Comparison of ENCODE assay signal across 9 cellular contexts in the genomic region with DNA sequence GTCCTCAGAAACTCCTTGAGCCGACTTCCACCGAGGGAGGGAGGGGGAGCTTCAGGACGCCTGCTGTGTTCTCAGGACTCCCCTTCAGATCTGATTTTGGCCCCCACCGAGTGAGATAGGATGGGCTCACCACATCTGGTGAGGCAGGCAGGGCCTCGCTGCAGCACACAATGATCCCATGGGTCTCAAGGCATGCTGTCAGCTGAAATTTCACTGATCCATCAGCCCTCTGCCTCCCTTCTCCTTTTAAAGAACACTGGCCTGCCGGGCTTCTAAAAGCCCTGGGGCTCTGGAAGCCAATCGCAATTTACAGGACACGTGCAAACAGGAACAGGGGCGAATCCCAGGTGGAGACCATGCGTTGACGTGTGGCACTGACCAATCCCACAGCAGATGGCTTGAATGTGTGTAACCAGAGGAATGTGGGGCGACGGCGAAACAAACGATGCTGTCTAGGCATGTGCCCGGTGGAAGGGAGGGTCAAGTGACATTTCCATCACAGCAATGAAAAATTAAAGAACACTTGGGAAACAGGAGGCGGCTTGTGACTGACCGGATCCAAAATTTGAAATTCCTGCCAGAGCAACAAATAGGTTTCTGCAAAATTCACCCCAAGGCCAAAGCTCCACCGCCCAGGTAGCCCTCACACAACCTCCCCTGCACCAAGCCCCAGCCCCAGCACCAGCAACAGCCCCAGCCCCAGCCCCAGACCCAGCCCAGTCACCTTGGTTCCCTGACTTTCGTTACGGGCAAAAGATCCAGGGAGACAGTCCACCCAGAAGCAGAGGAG.
A peak's percentile ranks its signal among the peaks of the same experiment; 100 is the strongest.
DNase-seq lines count a peak whose midpoint lies in the region; ATAC-seq, FAIRE-seq and TF ChIP-seq lines count a peak whose summit lies in the region.
"Had no signal": no experiment of that assay in that cellular context is flagged by ENCODE, and none has a peak within 500 bp of the region (broad histone marks: within the 10 kb centered on the region; RNA-seq: fewer than 3 reads in every experiment).

No MANE protein-coding gene starts in this region.

- H3K79me1 ChIP-seq in mesenchymal stem cell (replicated peaks; ENCODE audit: low read length, poor library complexity, severe bottlenecking) = no peaks in the 10 kb centered on the region

- no peak overlapping the region for H4K91ac ChIP-seq in mesenchymal stem cell (ENCODE audit: low read length)

- H3K18ac ChIP-seq in mesenchymal stem cell (ENCODE audit: low read depth in 1 of 2, low read length in 2 of 2) = no peak overlapping the region

- H3K27me3 ChIP-seq in H7 (ENCODE audit: control insufficient read depth, insufficient read depth, low read length) (peaks cover 93% of the 10 kb centered on the region), astrocyte (ENCODE audit: insufficient read depth, low read length) (peaks cover 49% of the 10 kb centered on the region), mesenchymal stem cell (ENCODE audit: control insufficient read depth in 1 of 2, insufficient read depth in 1 of 2, low read length in 2 of 2) (peaks cover 52 to 83% of the 10 kb centered on the region in 2 experiments), aorta (ENCODE audit: control insufficient read depth in 1 of 2, insufficient read depth in 2 of 2, low read length in 1 of 2) (no peaks in the 10 kb centered on the region)

- H3K9ac ChIP-seq in astrocyte (ENCODE audit: low read length) = peak overlapping the region; percentile 41
- no peak overlapping the region for H3K9ac ChIP-seq in mesenchymal stem cell (ENCODE audit: low read length)

- H3K36me3 ChIP-seq in H7 (replicated peaks; ENCODE audit: control insufficient read depth, insufficient read depth, low read length) (no peaks in the 10 kb centered on the region), astrocyte (ENCODE audit: insufficient read depth, low read length) (no peaks in the 10 kb centered on the region), mesenchymal stem cell (ENCODE audit: control insufficient read depth in 1 of 2, insufficient read depth in 2 of 2, low read depth in 1 of 2, low read length in 2 of 2) (no peaks in the 10 kb centered on the region), aorta (ENCODE audit: control insufficient read depth in 1 of 2, insufficient read depth in 2 of 2, low read length in 1 of 2) (no peaks in the 10 kb centered on the region)

- H2AK5ac ChIP-seq in mesenchymal stem cell (ENCODE audit: low read length, severe bottlenecking) = no peak overlapping the region

- H2BK15ac ChIP-seq in mesenchymal stem cell (ENCODE audit: low read depth, poor library complexity, severe bottlenecking) = no peak overlapping the region

- H3K4me3 Mint-ChIP-seq in astrocyte (ENCODE audit: unreplicated experiment) = peak overlapping the region; percentile 83

- no peak overlapping the region for H4K8ac ChIP-seq in mesenchymal stem cell (ENCODE audit: low read length)

- H3K9me3 Mint-ChIP-seq in astrocyte (ENCODE audit: unreplicated experiment) = peaks cover 6% of the 10 kb centered on the region

- intact Hi-C loops in aorta (cut with DNase I) = no loop called here

- H4K20me1 ChIP-seq in astrocyte (ENCODE audit: insufficient read depth, low read length) = peaks cover 9% of the 10 kb centered on the region

- H2AFZ ChIP-seq in astrocyte (ENCODE audit: low read depth, low read length) (peak overlapping the region; percentile 80), mesenchymal stem cell (ENCODE audit: low read depth, low read length) (no peak overlapping the region)

- H3K9me3 ChIP-seq in astrocyte (ENCODE audit: insufficient read depth, low read depth, low read length) = no peaks in the 10 kb centered on the region
- H3K9me3 ChIP-seq in mesenchymal stem cell (ENCODE audit: control insufficient read depth, low read length) = no peaks in the 10 kb centered on the region
- no peaks in the 10 kb centered on the region for H3K9me3 ChIP-seq in aorta (ENCODE audit: control insufficient read depth, low read length)

- H2BK12ac ChIP-seq in mesenchymal stem cell (ENCODE audit: low read length in 2 of 2) = no peak overlapping the region

- no peak overlapping the region for H3K27ac Mint-ChIP-seq in astrocyte (ENCODE audit: unreplicated experiment)

- no peaks in the 10 kb centered on the region for H3K79me2 ChIP-seq in astrocyte (ENCODE audit: insufficient read depth, low read length)

- no peak overlapping the region for H3K23ac ChIP-seq in mesenchymal stem cell (ENCODE audit: low read length in 2 of 2)

- no peak overlapping the region for H2BK5ac ChIP-seq in mesenchymal stem cell (ENCODE audit: low read depth, low read length, poor library complexity, severe bottlenecking)

- peaks cover 69% of the 10 kb centered on the region for H3K27me3 Mint-ChIP-seq in astrocyte (ENCODE audit: low read depth, unreplicated experiment)

- WGBS in mesenchymal stem cell = 50% methylated on average over 21 of the region's 21 CpGs
- WGBS in aorta, 2 donors = 34 to 36% methylated on average over 21 of the region's 21 CpGs

- peaks cover 3% of the 10 kb centered on the region for H3K4me1 Mint-ChIP-seq in astrocyte (ENCODE audit: low read depth, unreplicated experiment)

- H3K4me1 ChIP-seq in astrocyte (ENCODE audit: insufficient read depth, low read length) (peaks cover 17% of the 10 kb centered on the region), mesenchymal stem cell (ENCODE audit: control insufficient read depth, insufficient read depth, low read depth, low read length) (peaks cover 29% of the 10 kb centered on the region), aorta (ENCODE audit: control insufficient read depth in 1 of 2, insufficient read depth in 2 of 2, low read length in 2 of 2) (no peaks in the 10 kb centered on the region)
- H3K4me1 ChIP-seq: foreskin keratinocyte had no signal

- H3K4me2 ChIP-seq in astrocyte (ENCODE audit: low read length) (peak overlapping the region; percentile 85), mesenchymal stem cell (ENCODE audit: low read length, poor library complexity, severe bottlenecking) (peak overlapping the region; percentile 86)

- no peak for TF ChIP-seq CTCF in astrocyte (IDR thresholded peaks at IDR 0.05; ENCODE audit: insufficient read depth, low read depth, low read length)

- H3K27ac ChIP-seq in astrocyte (ENCODE audit: low read depth, low read length) (no peak overlapping the region), mesenchymal stem cell (ENCODE audit: low read length, poor library complexity, severe bottlenecking) (no peak overlapping the region), aorta (ENCODE audit: low read depth in 1 of 2, low read length in 2 of 2) (no peak overlapping the region)
- H3K27ac ChIP-seq: foreskin keratinocyte had no signal

- H3K4ac ChIP-seq in mesenchymal stem cell (ENCODE audit: low read depth in 1 of 2, low read length in 2 of 2) = no peak overlapping the region

- FAIRE-seq in astrocyte (lab: Jason Lieb, UNC) (no peak), GM19239 (lab: Jason Lieb, UNC) (no peak)

- H3K4me3 ChIP-seq in H7 (ENCODE audit: insufficient read depth, low read depth, low read length) (peak overlapping the region; percentile 36), astrocyte (ENCODE audit: insufficient read depth, low read depth, low read length) (peak overlapping the region; percentile 36), mesenchymal stem cell (ENCODE audit: insufficient read depth in 1 of 2, low read depth in 1 of 2, low read length in 2 of 2) (peak overlapping the region; percentile 41 to 64), aorta (ENCODE audit: low read length in 2 of 2) (no peak overlapping the region)

- DNase-seq in A172 (ENCODE audit: low spot score) (peak; percentile 3), H7 (peak; percentile 25), astrocyte (ENCODE audit: low read depth) (no peak), mesenchymal stem cell (no peak), aorta (peak; percentile 60 to 77), NCI-H1436 (lab: John Stamatoyannopoulos, UW) (no peak), GM19239 (ENCODE audit: insufficient read length, low spot score) (no peak), AML-193 (lab: John Stamatoyannopoulos, UW) (no peak)

- no peak overlapping the region for H3K14ac ChIP-seq in mesenchymal stem cell (ENCODE audit: low read length in 2 of 2)

- ATAC-seq in aorta (ENCODE audit: low FRiP score) = no peak

- no peak overlapping the region for H2BK120ac ChIP-seq in mesenchymal stem cell (ENCODE audit: low read depth, low read length)

- H3K36me3 Mint-ChIP-seq in astrocyte (ENCODE audit: low read depth, unreplicated experiment) = no peaks in the 10 kb centered on the region

Comparison
In these comparisons a context has a peak if more than half of its experiments do, and no peak if none do; other contexts are left out.
1. DNase-seq: peak in A172 (single experiment), H7 (single experiment) and aorta (2 of 2); none in astrocyte (single experiment), mesenchymal stem cell (single experiment), NCI-H1436 (single experiment), GM19239 (single experiment) and AML-193 (0 of 2).
2. H3K4me3 ChIP-seq: peak in H7 (single experiment), astrocyte (single experiment) and mesenchymal stem cell (2 of 2); none in aorta (0 of 2).